ENCODE assay signal across 3 cellular contexts in genomic region chr14:98855926-98856325, GRCh38.
"Had no signal": no experiment of that assay in that cellular context is flagged by ENCODE, and none has a peak within 500 bp of the region (broad histone marks: within the 10 kb centered on the region; RNA-seq: fewer than 3 reads in every experiment).

No MANE protein-coding gene starts in this region.

- ATAC-seq: GM12878 had no signal

- DNase-seq: GDM1, GF-D8 had no signal

- H3K4me3 ChIP-seq: GM12878 had no signal
